8 cellular contexts compared by ENCODE assay signal in genomic region chr2:119011162-119011909, GRCh38.
A peak's percentile ranks its signal among the peaks of the same experiment; 100 is the strongest.
DNase-seq lines count a peak whose midpoint lies in the region; ATAC-seq and TF ChIP-seq lines count a peak whose summit lies in the region.

No MANE protein-coding gene starts in this region.

- peak; percentile 62 for TF ChIP-seq CTCF in choroid plexus epithelial cell (conservative IDR thresholded peaks at IDR 0.05; ENCODE audit: low read depth, low read length)
- TF ChIP-seq CTCF in liver (IDR thresholded peaks at IDR 0.05; ENCODE audit: low read depth, low read length, missing input control), result peak; percentile 64

- ATAC-seq in GM18909 (IDR thresholded peaks at IDR 0.05; ENCODE audit: poor library complexity, unreplicated experiment) (peak; percentile 43), HG03108 (IDR thresholded peaks at IDR 0.05; ENCODE audit: unreplicated experiment) (no peak), GM21367 (IDR thresholded peaks at IDR 0.05; ENCODE audit: unreplicated experiment) (no peak), GM21529 (IDR thresholded peaks at IDR 0.05; ENCODE audit: unreplicated experiment) (no peak)

- no peaks in the 10 kb centered on the region for H3K36me3 ChIP-seq in liver (ENCODE audit: control insufficient read depth in 4 of 4, insufficient read depth in 3 of 4, low read depth in 1 of 4, low read length in 3 of 4)

- H3K27me3 ChIP-seq in liver (ENCODE audit: control insufficient read depth in 4 of 4, insufficient read depth in 4 of 4, low read length in 3 of 4), result peaks cover 0 to 7% (median under 1%) of the 10 kb centered on the region in 4 donors

- H3K27ac ChIP-seq in liver (ENCODE audit: low read depth in 1 of 2, low read length in 2 of 2), result no peak overlapping the region

- H3K4me1 ChIP-seq in liver (ENCODE audit: control insufficient read depth in 4 of 4, insufficient read depth in 4 of 4, low read length in 3 of 4), result peaks cover 0 to 7% (median 3%) of the 10 kb centered on the region in 4 donors

- 9% methylated on average over 38 of the region's 38 CpGs for WGBS in liver

- H3K4me3 ChIP-seq in choroid plexus epithelial cell (ENCODE audit: low read depth, low read length) (no peak overlapping the region), liver (ENCODE audit: low read depth in 1 of 3, low read length in 3 of 3) (no peak overlapping the region)

- peak; percentile 78 to 85 for TF ChIP-seq RAD21 in liver (IDR thresholded peaks at IDR 0.05)

- H3K9me3 ChIP-seq in liver (ENCODE audit: control insufficient read depth in 4 of 4, low read length in 3 of 4), result no peaks in the 10 kb centered on the region

- H3K9ac ChIP-seq in liver (ENCODE audit: low read depth in 1 of 2, low read length in 2 of 2), result no peak overlapping the region

- DNase-seq in Ammon's horn (ENCODE audit: low spot score) (peak; percentile 55), NCI-H460 (ENCODE audit: extremely low read depth, low read depth) (peak; percentile 26), choroid plexus epithelial cell (ENCODE audit: low read depth) (peak; percentile 52)

TF ChIP-seq in liver, 16 proteins besides CTCF, POLR2A, EP300 and RAD21:
- TF ChIP-seq YY1 (IDR thresholded peaks at IDR 0.05), result no peak
- TF ChIP-seq GABPA (IDR thresholded peaks at IDR 0.05 in 1 of 2, conservative IDR thresholded peaks at IDR 0.05 in 1 of 2), result no peak
- TF ChIP-seq MAX (IDR thresholded peaks at IDR 0.05), result no peak
- no peak for TF ChIP-seq JUND (IDR thresholded peaks at IDR 0.05)
- TF ChIP-seq FOXA1 (IDR thresholded peaks at IDR 0.05), result no peak
- TF ChIP-seq TAF1 (conservative IDR thresholded peaks at IDR 0.05), result no peak
- TF ChIP-seq HNF4G (IDR thresholded peaks at IDR 0.05), result no peak
- TF ChIP-seq FOXA2 (IDR thresholded peaks at IDR 0.05), result no peak
- TF ChIP-seq EGR1 (IDR thresholded peaks at IDR 0.05; ENCODE audit: low read depth in 2 of 2), result no peak
- no peak for TF ChIP-seq REST (IDR thresholded peaks at IDR 0.05)
- TF ChIP-seq RXRA (IDR thresholded peaks at IDR 0.05), result no peak
- no peak for TF ChIP-seq ZBTB33 (IDR thresholded peaks at IDR 0.05)
- no peak for TF ChIP-seq HNF4A (conservative IDR thresholded peaks at IDR 0.05)
- TF ChIP-seq NR2F2 (IDR thresholded peaks at IDR 0.05), result no peak
